Comparison of ENCODE assay signal across 33 cellular contexts in the genomic region with DNA sequence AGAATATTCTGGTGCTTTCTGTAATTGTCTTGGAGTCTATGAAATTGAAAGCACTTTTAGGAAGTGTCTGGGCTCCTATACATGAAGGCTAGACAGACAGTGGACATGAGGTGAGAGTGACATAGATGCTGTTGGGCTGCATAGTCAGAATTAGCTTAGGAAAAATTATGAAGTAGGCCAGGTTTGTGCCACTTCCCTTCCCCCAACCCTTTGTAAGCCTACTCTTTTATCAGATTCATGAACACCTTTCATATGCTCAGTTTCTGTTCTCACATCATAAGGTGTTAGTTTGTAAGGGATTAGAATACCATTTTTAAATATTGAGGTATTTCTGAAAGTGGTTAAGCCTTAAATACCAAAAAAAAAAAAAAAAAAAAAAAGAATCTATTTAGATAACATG. TPM values are rescaled to one million over a fixed set of nuclear protein-coding genes. Genes with fewer than 3 reads are reported as not detected.
"Had no signal": no experiment of that assay in that cellular context is flagged by ENCODE, and none has a peak within 500 bp of the region (broad histone marks: within the 10 kb centered on the region; RNA-seq: fewer than 3 reads in every experiment).

No MANE protein-coding gene starts in this region.

- ATAC-seq: left colon; left lung; lower lobe of right lung; natural killer cell treated with Interleukin-12 subunit alpha and Interleukin-12 subunit beta and Interleukin-15 and Interleukin-18, amount 100 ng/mL, for 72 hours; right lobe of liver; stimulated activated memory B cell treated with anti-CD40 and anti-IgM and Interleukin-4, amounts not matched to agents 10 μg/mL and 1 μg/mL and 100 μg/mL, for 72 hours; upper lobe of right lung had no signal

- H3K36me3 ChIP-seq: left lung, lower lobe of right lung, ovary, right atrium auricular region, right lobe of liver, suprapubic skin, thoracic aorta, tibial artery, upper lobe of right lung had no signal

- H3K36me3 Mint-ChIP-seq: mesothelial cell of epicardium; naive B cell; stimulated activated memory B cell treated with anti-CD40 and anti-IgM and Interleukin-4, amounts not matched to agents 10 μg/mL and 1 μg/mL and 100 μg/mL, for 72 hours had no signal

- H3K4me3 Mint-ChIP-seq: immature natural killer cell; mesothelial cell of epicardium; naive B cell; natural killer cell treated with Interleukin-12 subunit alpha and Interleukin-12 subunit beta and Interleukin-15 and Interleukin-18, amount 100 ng/mL, for 72 hours; stimulated activated memory B cell treated with anti-CD40 and anti-IgM and Interleukin-4, amounts not matched to agents 10 μg/mL and 1 μg/mL and 100 μg/mL, for 72 hours had no signal

- H3K9me3 ChIP-seq: left lung, lower lobe of right lung, ovary, right atrium auricular region, right lobe of liver, suprapubic skin, thoracic aorta, tibial artery, upper lobe of right lung had no signal

- H3K27ac Mint-ChIP-seq: immature natural killer cell; mesothelial cell of epicardium; naive B cell; natural killer cell treated with Interleukin-12 subunit alpha and Interleukin-12 subunit beta and Interleukin-15 and Interleukin-18, amount 100 ng/mL, for 72 hours; progenitor cell of endocrine pancreas; stimulated activated memory B cell treated with anti-CD40 and anti-IgM and Interleukin-4, amounts not matched to agents 10 μg/mL and 1 μg/mL and 100 μg/mL, for 72 hours had no signal

- H3K27me3 ChIP-seq: left lung, ovary, right atrium auricular region, right lobe of liver, tibial artery, upper lobe of right lung had no signal

- DNase-seq: hypothalamus; immature natural killer cell; kidney; left colon; left lung; lower lobe of right lung; mesendoderm; naive B cell; ovary; right lobe of liver; stimulated activated CD4-positive, alpha-beta T cell treated with anti-CD3 and anti-CD28 coated beads, Interleukin-1b, Interleukin-23, amount 100 ng/mL, for 48 hours; stimulated activated CD4-positive, alpha-beta T cell treated with anti-CD3 and anti-CD28 coated beads, Interleukin-2, amount 100 ng/mL, for 48 hours; stimulated activated CD4-positive, alpha-beta T cell treated with anti-CD3 and anti-CD28 coated beads, Interleukin-4, amount 100 ng/mL, for 4 hours; stimulated activated CD8-positive, alpha-beta memory T cell treated with anti-CD3 and anti-CD28 coated beads, Interleukin-4, amount 100 ng/mL, for 48 hours; stimulated activated naive CD4-positive, alpha-beta T cell treated with Interleukin-2 at 50 U/mL for 16 hours; tibial artery; trophoblast cell; upper lobe of right lung had no signal

- H3K9me3 Mint-ChIP-seq: natural killer cell treated with Interleukin-12 subunit alpha and Interleukin-12 subunit beta and Interleukin-15 and Interleukin-18, amount 100 ng/mL, for 72 hours had no signal

- H3K4me3 ChIP-seq: left lung, lower lobe of right lung, ovary, right atrium auricular region, right lobe of liver, smooth muscle cell, suprapubic skin, thoracic aorta, tibial artery, upper lobe of right lung had no signal

- H3K4me1 ChIP-seq: left lung, lower lobe of right lung, right atrium auricular region, right lobe of liver, suprapubic skin, tibial artery, upper lobe of right lung had no signal

- H3K27ac ChIP-seq: left lung, lower lobe of right lung, ovary, right atrium auricular region, right lobe of liver, suprapubic skin, thoracic aorta, tibial artery, upper lobe of right lung had no signal

- H3K4me2 ChIP-seq: smooth muscle cell had no signal

- H3K4me1 Mint-ChIP-seq: immature natural killer cell; mesothelial cell of epicardium; stimulated activated memory B cell treated with anti-CD40 and anti-IgM and Interleukin-4, amounts not matched to agents 10 μg/mL and 1 μg/mL and 100 μg/mL, for 72 hours had no signal

RNA-seq across cellular contexts. Expression of gene RAD21L1, which starts 21.8 kb away (rescaled TPM):
- total RNA-seq: kidney; left colon; left lung; liver; lower lobe of right lung; mesothelial cell of epicardium; natural killer cell treated with Interleukin-12 subunit alpha and Interleukin-12 subunit beta and Interleukin-15 and Interleukin-18, amount 100 ng/mL, for 72 hours; omental fat pad; ovary; progenitor cell of endocrine pancreas; renal cortical epithelial cell; right atrium auricular region; right lobe of liver; skeletal muscle tissue; smooth muscle cell; subcutaneous adipose tissue; thoracic aorta; upper lobe of right lung had no signal
- polyA plus RNA-seq: immature natural killer cell, liver, neural cell, ovary, smooth muscle cell had no signal

RNA-seq across cellular contexts. Expression of gene C20orf202, which starts 44.4 kb away (rescaled TPM):
- total RNA-seq: mononuclear cell, smooth muscle cell had no signal
- polyA plus RNA-seq: immature natural killer cell, smooth muscle cell had no signal
